ENCODE assay signal across 32 cellular contexts in the genomic region with DNA sequence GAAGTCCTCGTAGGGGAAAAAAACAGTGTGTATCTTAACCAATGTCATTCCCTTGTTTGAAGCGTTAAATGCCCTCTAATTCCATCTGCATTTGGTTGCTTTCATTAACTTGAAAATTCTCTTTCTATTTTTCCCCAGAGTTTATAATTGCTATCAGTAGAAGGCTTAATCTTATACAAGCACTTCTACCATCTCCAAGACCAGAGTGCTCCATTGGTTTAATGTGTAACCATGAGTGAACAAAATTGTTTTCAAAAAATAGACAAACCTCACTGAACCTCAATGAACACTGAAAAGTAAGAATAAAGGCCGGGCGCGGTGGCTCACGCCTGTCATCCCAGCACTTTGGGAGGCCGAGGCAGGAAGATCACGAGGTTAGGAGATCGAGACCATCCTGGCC.
"Had no signal": no experiment of that assay in that cellular context is flagged by ENCODE, and none has a peak within 500 bp of the region (broad histone marks: within the 10 kb centered on the region; RNA-seq: fewer than 3 reads in every experiment).

No MANE protein-coding gene starts in this region.

- H3K27ac Mint-ChIP-seq: activated B cell treated with CpG ODN at 0.5 μM for 24 hours; activated CD8-positive, alpha-beta T cell treated with anti-CD3 and anti-CD28 coated beads for 36 hours; activated naive CD4-positive, alpha-beta T cell treated with anti-CD3 and anti-CD28 coated beads for 36 hours; activated naive CD4-positive, alpha-beta T cell treated with anti-CD3 and anti-CD28 coated beads, Interleukin-2, amount 50 U/mL, for 24 hours; activated naive CD8-positive, alpha-beta T cell treated with anti-CD3 and anti-CD28 coated beads for 36 hours; activated naive CD8-positive, alpha-beta T cell treated with anti-CD3 and anti-CD28 coated beads, Interleukin-2, amount 50 U/mL, for 24 hours; activated T-helper 2 cell treated with anti-CD3 and anti-CD28 coated beads, Interferon-gamma antibody, Interleukin-2, Interleukin-4, amounts not matched to agents 10 μg/mL and 5 μg/mL and 100 μg/mL, durations not matched to agents 14 hours and 24 hours and 36 hours; effector memory CD8-positive, alpha-beta T cell; T-helper 17 cell; T-helper 2 cell treated with Interferon-gamma antibody and Interleukin-4, amounts not matched to agents 5 μg/mL and 100 μg/mL, for 36 hours had no signal

- H3K9me3 Mint-ChIP-seq: activated B cell treated with CpG ODN at 0.5 μM for 24 hours; activated naive CD4-positive, alpha-beta T cell treated with anti-CD3 and anti-CD28 coated beads for 36 hours; activated naive CD4-positive, alpha-beta T cell treated with anti-CD3 and anti-CD28 coated beads, Interleukin-2, amount 50 U/mL, for 24 hours; activated naive CD8-positive, alpha-beta T cell treated with anti-CD3 and anti-CD28 coated beads for 36 hours; T-helper 2 cell treated with Interferon-gamma antibody and Interleukin-4, amounts not matched to agents 5 μg/mL and 100 μg/mL, for 36 hours had no signal

- H3K27me3 Mint-ChIP-seq: activated B cell treated with CpG ODN at 0.5 μM for 24 hours; activated CD8-positive, alpha-beta T cell treated with anti-CD3 and anti-CD28 coated beads for 36 hours; activated naive CD4-positive, alpha-beta T cell treated with anti-CD3 and anti-CD28 coated beads, Interleukin-2, amount 50 U/mL, for 24 hours; activated naive CD8-positive, alpha-beta T cell treated with anti-CD3 and anti-CD28 coated beads for 36 hours; activated naive CD8-positive, alpha-beta T cell treated with anti-CD3 and anti-CD28 coated beads, Interleukin-2, amount 50 U/mL, for 24 hours; effector memory CD8-positive, alpha-beta T cell; T-helper 17 cell had no signal

- ATAC-seq: activated CD4-positive, CD25-positive, alpha-beta regulatory T cell treated with anti-CD3 and anti-CD28 coated beads, Interleukin-2, amount 50 U/mL, for 24 hours; activated CD8-positive, alpha-beta T cell treated with anti-CD3 and anti-CD28 coated beads for 36 hours; activated naive CD8-positive, alpha-beta T cell treated with anti-CD3 and anti-CD28 coated beads, Interleukin-2, amount 50 U/mL, for 24 hours; activated T-cell treated with anti-CD3 and anti-CD28 coated beads, Interleukin-2, amount 50 U/mL, for 4 hours; body of pancreas; effector memory CD8-positive, alpha-beta T cell; gastrocnemius medialis; T-helper 17 cell had no signal

- H3K9me3 ChIP-seq: adrenal gland, body of pancreas, gastrocnemius medialis had no signal

- H3K4me3 ChIP-seq: adrenal gland, body of pancreas, esophagus muscularis mucosa, gastrocnemius medialis had no signal

- H3K27me3 ChIP-seq: adrenal gland, body of pancreas, esophagus muscularis mucosa, foreskin keratinocyte, gastrocnemius medialis had no signal

- H3K4me1 ChIP-seq: body of pancreas, esophagus muscularis mucosa, gastrocnemius medialis had no signal

- H3K4me3 Mint-ChIP-seq: activated B cell treated with CpG ODN at 0.5 μM for 24 hours; activated CD8-positive, alpha-beta T cell treated with anti-CD3 and anti-CD28 coated beads for 36 hours; activated naive CD4-positive, alpha-beta T cell treated with anti-CD3 and anti-CD28 coated beads for 36 hours; activated naive CD4-positive, alpha-beta T cell treated with anti-CD3 and anti-CD28 coated beads, Interleukin-2, amount 50 U/mL, for 24 hours; activated naive CD8-positive, alpha-beta T cell treated with anti-CD3 and anti-CD28 coated beads for 36 hours; activated naive CD8-positive, alpha-beta T cell treated with anti-CD3 and anti-CD28 coated beads, Interleukin-2, amount 50 U/mL, for 24 hours; activated T-cell treated with anti-CD3 and anti-CD28 coated beads, Interleukin-2, amount 50 U/mL, for 4 hours; effector memory CD8-positive, alpha-beta T cell; T-helper 17 cell; T-helper 2 cell treated with Interferon-gamma antibody and Interleukin-4, amounts not matched to agents 5 μg/mL and 100 μg/mL, for 36 hours had no signal

- H3K27ac ChIP-seq: adrenal gland, body of pancreas, esophagus muscularis mucosa, gastrocnemius medialis, WERI-Rb-1 had no signal

- H3K4me1 Mint-ChIP-seq: activated B cell treated with CpG ODN at 0.5 μM for 24 hours; activated naive CD4-positive, alpha-beta T cell treated with anti-CD3 and anti-CD28 coated beads, Interleukin-2, amount 50 U/mL, for 24 hours; activated naive CD8-positive, alpha-beta T cell treated with anti-CD3 and anti-CD28 coated beads for 36 hours; activated naive CD8-positive, alpha-beta T cell treated with anti-CD3 and anti-CD28 coated beads, Interleukin-2, amount 50 U/mL, for 24 hours; T-helper 17 cell had no signal

- H3K36me3 Mint-ChIP-seq: activated naive CD4-positive, alpha-beta T cell treated with anti-CD3 and anti-CD28 coated beads, Interleukin-2, amount 50 U/mL, for 24 hours; activated naive CD8-positive, alpha-beta T cell treated with anti-CD3 and anti-CD28 coated beads for 36 hours had no signal

- DNase-seq: activated B cell treated with CpG ODN at 0.5 μM for 24 hours; activated CD4-positive, alpha-beta T cell treated with anti-CD3 and anti-CD28 coated beads for 48 hours; activated CD4-positive, alpha-beta T cell treated with anti-CD3 and anti-CD28 coated beads, Interleukin-2, amount 50 U/mL, for 1 hour; activated CD4-positive, alpha-beta T cell treated with anti-CD3 and anti-CD28 coated beads, Interleukin-2, amount 50 U/mL, for 48 hours; activated CD8-positive, alpha-beta memory T cell treated with anti-CD3 and anti-CD28 coated beads for 24 hours; activated CD8-positive, alpha-beta T cell treated with anti-CD3 and anti-CD28 coated beads for 36 hours; activated effector memory CD4-positive, alpha-beta T cell treated with anti-CD3 and anti-CD28 coated beads, Interleukin-2, amount 50 U/mL, for 16 hours; activated naive CD4-positive, alpha-beta T cell treated with anti-CD3 and anti-CD28 coated beads for 36 hours; activated naive CD8-positive, alpha-beta T cell treated with anti-CD3 and anti-CD28 coated beads for 36 hours; activated naive CD8-positive, alpha-beta T cell treated with anti-CD3 and anti-CD28 coated beads, Interleukin-2, amount 50 U/mL, for 24 hours; activated T-cell treated with anti-CD3 and anti-CD28 coated beads, Interleukin-2, amount 50 U/mL, for 4 hours; adrenal gland; amygdala; aorta; body of pancreas; caudate nucleus; cortex of kidney; effector CD4-positive, alpha-beta T cell; effector memory CD8-positive, alpha-beta T cell; erythroblast; gastrocnemius medialis; glutamatergic neuron; T-helper 1 cell; T-helper 17 cell; T1000; WERI-Rb-1 had no signal

- H3K36me3 ChIP-seq: adrenal gland, esophagus muscularis mucosa, gastrocnemius medialis, WERI-Rb-1 had no signal
